ENCODE assay signal across 22 cellular contexts in genomic region chr16:1550061-1550460, GRCh38. TPM values are rescaled to one million over a fixed set of nuclear protein-coding genes. Genes with fewer than 3 reads are reported as not detected.
DNase-seq lines count a peak whose midpoint lies in the region; ATAC-seq and TF ChIP-seq lines count a peak whose summit lies in the region.
"Had no signal": no experiment of that assay in that cellular context is flagged by ENCODE, and none has a peak within 500 bp of the region (broad histone marks: within the 10 kb centered on the region; RNA-seq: fewer than 3 reads in every experiment).

No MANE protein-coding gene starts in this region.

- ATAC-seq in stimulated activated effector memory CD8-positive, alpha-beta T cell treated with anti-CD3 and anti-CD28 coated beads, Interleukin-12 subunit alpha, Interleukin-12 subunit beta, amount 100 ng/mL, for 72 hours: no peak
- no peak for ATAC-seq in GM18511 (IDR thresholded peaks at IDR 0.05; ENCODE audit: unreplicated experiment)
- ATAC-seq: foreskin keratinocyte had no signal

- peaks cover 5% of the 10 kb centered on the region for H3K4me1 Mint-ChIP-seq in activated T-helper 1 cell treated with anti-CD3 and anti-CD28 coated beads, Interleukin-12 subunit alpha, Interleukin-12 subunit beta, Interleukin-2, Interleukin-4 antibody, amounts not matched to agents 30 ng/mL and 10 ng/mL and 1 ng/mL, durations not matched to agents 14 hours and 24 hours and 36 hours (ENCODE audit: low read depth)
- H3K4me1 Mint-ChIP-seq in stimulated activated effector memory CD8-positive, alpha-beta T cell treated with anti-CD3 and anti-CD28 coated beads, Interleukin-12 subunit alpha, Interleukin-12 subunit beta, amount 100 ng/mL, for 72 hours: peaks cover 22% of the 10 kb centered on the region

- no peak overlapping the region for H3K4me3 Mint-ChIP-seq in activated T-helper 1 cell treated with anti-CD3 and anti-CD28 coated beads, Interleukin-12 subunit alpha, Interleukin-12 subunit beta, Interleukin-2, Interleukin-4 antibody, amounts not matched to agents 30 ng/mL and 10 ng/mL and 1 ng/mL, durations not matched to agents 14 hours and 24 hours and 36 hours
- H3K4me3 Mint-ChIP-seq in stimulated activated effector memory CD8-positive, alpha-beta T cell treated with anti-CD3 and anti-CD28 coated beads, Interleukin-12 subunit alpha, Interleukin-12 subunit beta, amount 100 ng/mL, for 72 hours: no peak overlapping the region

- H3K27me3 Mint-ChIP-seq in activated T-helper 1 cell treated with anti-CD3 and anti-CD28 coated beads, Interleukin-12 subunit alpha, Interleukin-12 subunit beta, Interleukin-2, Interleukin-4 antibody, amounts not matched to agents 30 ng/mL and 10 ng/mL and 1 ng/mL, durations not matched to agents 14 hours and 24 hours and 36 hours (ENCODE audit: insufficient read depth): no peaks in the 10 kb centered on the region

- H3K4me2 ChIP-seq in BLaER1 (peak overlapping the region; percentile 29; the same call in 1 of the 2 replicates), MM.1S (ENCODE audit: low read depth, low read length) (no peak overlapping the region)

- H3K4me3 ChIP-seq in BLaER1: no peak overlapping the region
- H3K4me3 ChIP-seq in right atrium auricular region: no peak overlapping the region
- no peak overlapping the region for H3K4me3 ChIP-seq in MM.1S (ENCODE audit: low read length)
- H3K4me3 ChIP-seq: pancreas, SJSA1, skin epidermis, transverse colon had no signal

- TF ChIP-seq CTCF in right atrium auricular region (IDR thresholded peaks at IDR 0.05) (no peak), MM.1S (IDR thresholded peaks at IDR 0.05; ENCODE audit: low read length) (no peak)

- H3K4me1 ChIP-seq in BLaER1 (peaks cover 40% of the 10 kb centered on the region), right atrium auricular region (peaks cover 0 to 71% of the 10 kb centered on the region in 2 donors), MM.1S (ENCODE audit: low read length) (peaks cover 8% of the 10 kb centered on the region)
- H3K4me1 ChIP-seq: pancreas, SJSA1 had no signal

- H3K36me3 ChIP-seq in BLaER1 (peaks cover 32% of the 10 kb centered on the region), right atrium auricular region (peaks cover 28% of the 10 kb centered on the region), MM.1S (replicated peaks; ENCODE audit: insufficient read depth, low read length) (no peaks in the 10 kb centered on the region)
- H3K36me3 ChIP-seq: SJSA1 had no signal

- no peaks in the 10 kb centered on the region for H3K9me3 Mint-ChIP-seq in activated T-helper 1 cell treated with anti-CD3 and anti-CD28 coated beads, Interleukin-12 subunit alpha, Interleukin-12 subunit beta, Interleukin-2, Interleukin-4 antibody, amounts not matched to agents 30 ng/mL and 10 ng/mL and 1 ng/mL, durations not matched to agents 14 hours and 24 hours and 36 hours
- no peaks in the 10 kb centered on the region for H3K9me3 Mint-ChIP-seq in stimulated activated effector memory CD8-positive, alpha-beta T cell treated with anti-CD3 and anti-CD28 coated beads, Interleukin-12 subunit alpha, Interleukin-12 subunit beta, amount 100 ng/mL, for 72 hours

- no peaks in the 10 kb centered on the region for H3F3A ChIP-seq in MM.1S (ENCODE audit: insufficient read depth, low read length)

- H3K27ac ChIP-seq in BLaER1 (no peak overlapping the region), right atrium auricular region (peak overlapping the region; percentile 92 to 97), MM.1S (ENCODE audit: low read length) (no peak overlapping the region)
- H3K27ac ChIP-seq: foreskin keratinocyte, pancreas, SJSA1 had no signal

- intact Hi-C loops in activated T-helper 1 cell treated with anti-CD3 and anti-CD28 coated beads, Interleukin-12 subunit alpha, Interleukin-12 subunit beta, Interleukin-2, Interleukin-4 antibody, amounts not matched to agents 30 ng/mL and 10 ng/mL and 1 ng/mL, durations not matched to agents 14 hours and 24 hours and 36 hours (cut with micrococcal nuclease): no loop called here

- DNase-seq in activated T-helper 1 cell treated with anti-CD3 and anti-CD28 coated beads, Interleukin-12 subunit alpha, Interleukin-12 subunit beta, Interleukin-2, Interleukin-4 antibody, amounts not matched to agents 30 ng/mL and 10 ng/mL and 1 ng/mL, durations not matched to agents 14 hours and 24 hours and 36 hours (ENCODE audit: low spot score): no peak
- DNase-seq in right atrium auricular region (ENCODE audit: low spot score): no peak
- no peak for DNase-seq in stimulated activated effector memory CD8-positive, alpha-beta T cell treated with anti-CD3 and anti-CD28 coated beads, Interleukin-12 subunit alpha, Interleukin-12 subunit beta, amount 100 ng/mL, for 72 hours (ENCODE audit: low spot score in 2 of 2)
- DNase-seq in HEK293T (ENCODE audit: extremely low spot score): no peak
- no peak for DNase-seq in SIG-M5 (lab: John Stamatoyannopoulos, UW)
- DNase-seq in MM.1S: no peak
- DNase-seq: activated CD4-positive, CD25-positive, alpha-beta regulatory T cell; activated gamma-delta T cell; cortex of kidney; foreskin keratinocyte; NCI-H1105 treated with DMSO at 0.1 percent for 48 hours; NCI-H526 treated with DMSO at 0.1 percent for 48 hours; pancreas; stimulated activated CD4-positive, alpha-beta T cell treated with anti-CD3 and anti-CD28 coated beads, Interleukin-4, amount 100 ng/mL, for 1 hour; transverse colon had no signal

- peaks cover 20% of the 10 kb centered on the region for H3K36me3 Mint-ChIP-seq in activated T-helper 1 cell treated with anti-CD3 and anti-CD28 coated beads, Interleukin-12 subunit alpha, Interleukin-12 subunit beta, Interleukin-2, Interleukin-4 antibody, amounts not matched to agents 30 ng/mL and 10 ng/mL and 1 ng/mL, durations not matched to agents 14 hours and 24 hours and 36 hours (ENCODE audit: low read depth)
- H3K36me3 Mint-ChIP-seq in stimulated activated effector memory CD8-positive, alpha-beta T cell treated with anti-CD3 and anti-CD28 coated beads, Interleukin-12 subunit alpha, Interleukin-12 subunit beta, amount 100 ng/mL, for 72 hours: peaks cover 29% of the 10 kb centered on the region

- no peaks in the 10 kb centered on the region for H3K9me3 ChIP-seq in BLaER1
- no peaks in the 10 kb centered on the region for H3K9me3 ChIP-seq in right atrium auricular region
- no peaks in the 10 kb centered on the region for H3K9me3 ChIP-seq in MM.1S (replicated peaks; ENCODE audit: insufficient read depth, low read length)
- H3K9me3 ChIP-seq: pancreas, SJSA1, transverse colon had no signal

- H3K9ac ChIP-seq in BLaER1 (no peak overlapping the region), MM.1S (ENCODE audit: low read length) (no peak overlapping the region)

- CTCF ChIA-PET in HEK293T (lab: Yijun Ruan, JAX): no interaction called here

- H2AFZ ChIP-seq in MM.1S (ENCODE audit: low read length): no peak overlapping the region

- peak overlapping the region; percentile 68 for H3K27ac Mint-ChIP-seq in activated T-helper 1 cell treated with anti-CD3 and anti-CD28 coated beads, Interleukin-12 subunit alpha, Interleukin-12 subunit beta, Interleukin-2, Interleukin-4 antibody, amounts not matched to agents 30 ng/mL and 10 ng/mL and 1 ng/mL, durations not matched to agents 14 hours and 24 hours and 36 hours
- peak overlapping the region; percentile 7 for H3K27ac Mint-ChIP-seq in stimulated activated effector memory CD8-positive, alpha-beta T cell treated with anti-CD3 and anti-CD28 coated beads, Interleukin-12 subunit alpha, Interleukin-12 subunit beta, amount 100 ng/mL, for 72 hours

- POLR2A ChIA-PET in HEK293T (lab: Yijun Ruan, JAX): no interaction called here

- H4K20me1 ChIP-seq in BLaER1 (no peaks in the 10 kb centered on the region), MM.1S (ENCODE audit: insufficient read depth, low read length) (no peaks in the 10 kb centered on the region)

- H3K79me2 ChIP-seq in MM.1S (ENCODE audit: low read length): no peaks in the 10 kb centered on the region

- H3K27me3 ChIP-seq in BLaER1 (no peaks in the 10 kb centered on the region), right atrium auricular region (no peaks in the 10 kb centered on the region), MM.1S (replicated peaks; ENCODE audit: insufficient read depth, low read length) (no peaks in the 10 kb centered on the region)
- H3K27me3 ChIP-seq: foreskin keratinocyte, pancreas, SJSA1, transverse colon had no signal

- H3K9me2 ChIP-seq in MM.1S (replicated peaks; ENCODE audit: insufficient read depth, low read length): no peaks in the 10 kb centered on the region

TF ChIP-seq in HEK293T, 16 proteins besides CTCF, POLR2A, EP300 and RAD21:
- no peak for TF ChIP-seq CTBP1 (IDR thresholded peaks at IDR 0.05; ENCODE audit: borderline replicate concordance)
- no peak for TF ChIP-seq ARNT (IDR thresholded peaks at IDR 0.05)
- TF ChIP-seq SUZ12 (IDR thresholded peaks at IDR 0.05): no peak
- TF ChIP-seq LEF1 (IDR thresholded peaks at IDR 0.05; ENCODE audit: borderline replicate concordance): no peak
- TF ChIP-seq TARDBP (IDR thresholded peaks at IDR 0.05): no peak
- TF ChIP-seq NFRKB (IDR thresholded peaks at IDR 0.05): no peak
- TF ChIP-seq FOXA1 (IDR thresholded peaks at IDR 0.05): no peak
- no peak for TF ChIP-seq SP1 (IDR thresholded peaks at IDR 0.05)
- TF ChIP-seq FOXK2 (IDR thresholded peaks at IDR 0.05): no peak

RNA-seq across cellular contexts. Expression of gene TMEM204, which starts 16.6 kb away (rescaled TPM):
- 22.8 and 23.7 TPM in 2 replicates for total RNA-seq in activated T-helper 1 cell treated with anti-CD3 and anti-CD28 coated beads, Interleukin-12 subunit alpha, Interleukin-12 subunit beta, Interleukin-2, Interleukin-4 antibody, amounts not matched to agents 30 ng/mL and 10 ng/mL and 1 ng/mL, durations not matched to agents 14 hours and 24 hours and 36 hours
- total RNA-seq in right atrium auricular region: 10 to 100 TPM; 35.1 to 42.2 TPM
- total RNA-seq: Daoy, H4, OCI-LY7 had no signal

RNA-seq across cellular contexts. Expression of gene TELO2, which starts 56.9 kb away (rescaled TPM):
- total RNA-seq in activated T-helper 1 cell treated with anti-CD3 and anti-CD28 coated beads, Interleukin-12 subunit alpha, Interleukin-12 subunit beta, Interleukin-2, Interleukin-4 antibody, amounts not matched to agents 30 ng/mL and 10 ng/mL and 1 ng/mL, durations not matched to agents 14 hours and 24 hours and 36 hours: 94.1 and 95.3 TPM in 2 replicates
- total RNA-seq in right atrium auricular region: 10 to 100 TPM; 11.3 to 11.5 TPM

Comparison
In these comparisons a context has a peak if more than half of its experiments do, and no peak if none do; other contexts are left out.
1. H3K27ac ChIP-seq: peak in right atrium auricular region (2 of 2); none in BLaER1 (single experiment) and MM.1S (single experiment).